8 cellular contexts compared by ENCODE assay signal in the genomic region with DNA sequence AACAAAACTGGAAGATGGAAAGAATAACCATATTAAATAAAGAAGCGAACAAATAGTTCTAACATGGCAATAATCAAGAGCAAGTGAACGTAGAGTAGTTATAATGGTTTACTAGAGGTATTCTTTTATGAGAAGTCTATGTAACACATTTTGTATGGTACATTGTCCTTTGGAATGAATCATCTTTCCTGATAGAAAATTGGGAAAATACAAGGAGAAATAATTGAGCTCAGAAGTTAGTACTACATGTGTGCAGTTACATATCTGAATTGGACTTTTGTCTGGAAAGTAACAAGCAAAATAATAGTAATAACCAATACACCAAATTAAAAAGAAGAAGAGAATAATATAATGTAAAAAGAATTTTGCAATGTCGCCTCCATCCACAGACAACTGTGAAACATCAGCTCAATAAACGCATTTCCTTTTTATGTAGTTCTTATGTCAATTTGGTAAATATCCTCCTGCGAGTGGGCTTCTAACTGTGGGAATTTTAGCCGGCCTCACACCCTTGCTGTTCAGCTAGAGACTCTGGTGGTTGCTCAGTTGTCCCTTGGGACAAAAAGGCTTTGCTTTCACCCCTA. TPM values are rescaled to one million over a fixed set of nuclear protein-coding genes. Genes with fewer than 3 reads are reported as not detected.
A peak's percentile ranks its signal among the peaks of the same experiment; 100 is the strongest.
DNase-seq lines count a peak whose midpoint lies in the region; ATAC-seq and TF ChIP-seq lines count a peak whose summit lies in the region.

No MANE protein-coding gene starts in this region.

- intact Hi-C loops in activated T-helper 1 cell treated with anti-CD3 and anti-CD28 coated beads, Interleukin-12 subunit alpha, Interleukin-12 subunit beta, Interleukin-2, Interleukin-4 antibody, amounts not matched to agents 30 ng/mL and 10 ng/mL and 1 ng/mL, durations not matched to agents 14 hours and 24 hours and 36 hours (cut with micrococcal nuclease): loop anchor here (1.0 to 5.0 kb wide), 12 partner anchors 11 to 977 kb away; a partner anchor contains a TSS
- intact Hi-C loops in lower lobe of right lung (cut with DNase I) (no loop called here), transverse colon (cut with DNase I; ENCODE audit: low total_unique reads) (loop anchor here (5.0 kb wide), 1 partner anchor 58 kb away; a partner anchor contains a TSS)

- no peak for ATAC-seq in lower lobe of right lung
- ATAC-seq in GM21360 (IDR thresholded peaks at IDR 0.05; ENCODE audit: unreplicated experiment): no peak

- H3K9me3 ChIP-seq in lower lobe of right lung (no peaks in the 10 kb centered on the region), transverse colon (no peaks in the 10 kb centered on the region)

- no peaks in the 10 kb centered on the region for H3K9me3 Mint-ChIP-seq in activated naive CD4-positive, alpha-beta T cell treated with anti-CD3 and anti-CD28 coated beads, Interleukin-2, amount 50 U/mL, for 24 hours
- no peaks in the 10 kb centered on the region for H3K9me3 Mint-ChIP-seq in activated T-helper 1 cell treated with anti-CD3 and anti-CD28 coated beads, Interleukin-12 subunit alpha, Interleukin-12 subunit beta, Interleukin-2, Interleukin-4 antibody, amounts not matched to agents 30 ng/mL and 10 ng/mL and 1 ng/mL, durations not matched to agents 14 hours and 24 hours and 36 hours

- H3K36me3 ChIP-seq in lower lobe of right lung (peaks cover 21% of the 10 kb centered on the region), transverse colon (peaks cover 0 to 7% (median 0%) of the 10 kb centered on the region in 4 donors)

- H3K4me1 Mint-ChIP-seq in activated naive CD4-positive, alpha-beta T cell treated with anti-CD3 and anti-CD28 coated beads, Interleukin-2, amount 50 U/mL, for 24 hours: peaks cover 17% of the 10 kb centered on the region
- peaks cover 15% of the 10 kb centered on the region for H3K4me1 Mint-ChIP-seq in activated T-helper 1 cell treated with anti-CD3 and anti-CD28 coated beads, Interleukin-12 subunit alpha, Interleukin-12 subunit beta, Interleukin-2, Interleukin-4 antibody, amounts not matched to agents 30 ng/mL and 10 ng/mL and 1 ng/mL, durations not matched to agents 14 hours and 24 hours and 36 hours (ENCODE audit: low read depth)

- H3K36me3 Mint-ChIP-seq in activated naive CD4-positive, alpha-beta T cell treated with anti-CD3 and anti-CD28 coated beads, Interleukin-2, amount 50 U/mL, for 24 hours: peaks cover 5% of the 10 kb centered on the region
- H3K36me3 Mint-ChIP-seq in activated T-helper 1 cell treated with anti-CD3 and anti-CD28 coated beads, Interleukin-12 subunit alpha, Interleukin-12 subunit beta, Interleukin-2, Interleukin-4 antibody, amounts not matched to agents 30 ng/mL and 10 ng/mL and 1 ng/mL, durations not matched to agents 14 hours and 24 hours and 36 hours (ENCODE audit: low read depth): peaks cover 16% of the 10 kb centered on the region

- H3K4me1 ChIP-seq in lower lobe of right lung (peaks cover 12% of the 10 kb centered on the region), transverse colon (peaks cover 3 to 28% (median 8%) of the 10 kb centered on the region in 4 donors)

- TF ChIP-seq POLR2A in transverse colon (IDR thresholded peaks at IDR 0.05): no peak

- in situ Hi-C loops in transverse colon (cut with MboI; ENCODE audit: low pct_ligation_motif_present in 1 of 4, low pct_unique_long_range_greater_than_20kb in 1 of 4, low sequenced_read_pairs in 3 of 4): no loop called here

- TF ChIP-seq EP300 in transverse colon (IDR thresholded peaks at IDR 0.05; ENCODE audit: low read depth): no peak

- peak overlapping the region; percentile 91 for H3K4me3 ChIP-seq in lower lobe of right lung
- peak overlapping the region in 2 of 4 donors; percentile 73 to 84 for H3K4me3 ChIP-seq in transverse colon

- H3K4me3 Mint-ChIP-seq in activated naive CD4-positive, alpha-beta T cell treated with anti-CD3 and anti-CD28 coated beads, Interleukin-2, amount 50 U/mL, for 24 hours: peak overlapping the region; percentile 92
- peak overlapping the region; percentile 90 for H3K4me3 Mint-ChIP-seq in activated T-helper 1 cell treated with anti-CD3 and anti-CD28 coated beads, Interleukin-12 subunit alpha, Interleukin-12 subunit beta, Interleukin-2, Interleukin-4 antibody, amounts not matched to agents 30 ng/mL and 10 ng/mL and 1 ng/mL, durations not matched to agents 14 hours and 24 hours and 36 hours

- no peaks in the 10 kb centered on the region for H3K27me3 ChIP-seq in lower lobe of right lung (ENCODE audit: low read depth)
- peaks cover 5% of the 10 kb centered on the region for H3K27me3 ChIP-seq in transverse colon

- TF ChIP-seq CTCF in lower lobe of right lung (IDR thresholded peaks at IDR 0.05) (no peak), transverse colon (IDR thresholded peaks at IDR 0.05) (no peak)

- no peaks in the 10 kb centered on the region for H3K27me3 Mint-ChIP-seq in activated naive CD4-positive, alpha-beta T cell treated with anti-CD3 and anti-CD28 coated beads, Interleukin-2, amount 50 U/mL, for 24 hours
- H3K27me3 Mint-ChIP-seq in activated T-helper 1 cell treated with anti-CD3 and anti-CD28 coated beads, Interleukin-12 subunit alpha, Interleukin-12 subunit beta, Interleukin-2, Interleukin-4 antibody, amounts not matched to agents 30 ng/mL and 10 ng/mL and 1 ng/mL, durations not matched to agents 14 hours and 24 hours and 36 hours (ENCODE audit: insufficient read depth): peaks cover 2% of the 10 kb centered on the region

- WGBS in transverse colon (ENCODE audit: low coverage in 1 of 2), 2 donors: 73 to 74% methylated on average over 6 of the region's 6 CpGs

- no peak for DNase-seq in activated naive CD4-positive, alpha-beta T cell treated with Interleukin-2 at 50 U/mL for 16 hours
- no peak for DNase-seq in activated T-helper 1 cell treated with anti-CD3 and anti-CD28 coated beads, Interleukin-12 subunit alpha, Interleukin-12 subunit beta, Interleukin-2, Interleukin-4 antibody, amounts not matched to agents 30 ng/mL and 10 ng/mL and 1 ng/mL, durations not matched to agents 14 hours and 24 hours and 36 hours (ENCODE audit: low spot score)
- DNase-seq in lower lobe of right lung (no peak), transverse colon (no peak), NCI-H345 treated with DMSO at 0.1 percent for 48 hours (lab: John Stamatoyannopoulos, UW; ENCODE audit: unreplicated experiment) (no peak), DMS153 (lab: John Stamatoyannopoulos, UW) (no peak)

- peak overlapping the region; percentile 59 for H3K27ac Mint-ChIP-seq in activated naive CD4-positive, alpha-beta T cell treated with anti-CD3 and anti-CD28 coated beads, Interleukin-2, amount 50 U/mL, for 24 hours
- H3K27ac Mint-ChIP-seq in activated T-helper 1 cell treated with anti-CD3 and anti-CD28 coated beads, Interleukin-12 subunit alpha, Interleukin-12 subunit beta, Interleukin-2, Interleukin-4 antibody, amounts not matched to agents 30 ng/mL and 10 ng/mL and 1 ng/mL, durations not matched to agents 14 hours and 24 hours and 36 hours: peak overlapping the region; percentile 88

- peak overlapping the region; percentile 100 for H3K27ac ChIP-seq in lower lobe of right lung
- peak overlapping the region; percentile 97 to 98 (median 98) for H3K27ac ChIP-seq in transverse colon

RNA-seq across cellular contexts. Expression of a gene that starts 0.9 kb away (rescaled TPM):
- 46.7 and 47.2 TPM in 2 replicates for total RNA-seq in activated T-helper 1 cell treated with anti-CD3 and anti-CD28 coated beads, Interleukin-12 subunit alpha, Interleukin-12 subunit beta, Interleukin-2, Interleukin-4 antibody, amounts not matched to agents 30 ng/mL and 10 ng/mL and 1 ng/mL, durations not matched to agents 14 hours and 24 hours and 36 hours
- total RNA-seq in lower lobe of right lung: 120 TPM
- total RNA-seq in transverse colon: 100 to 1,000 TPM in 2 of 4 donors, 10 to 100 TPM in 2; 77.1 to 201 (median 92.6) TPM

RNA-seq across cellular contexts. Expression of a gene that starts 58.6 kb away (rescaled TPM):
- total RNA-seq in activated T-helper 1 cell treated with anti-CD3 and anti-CD28 coated beads, Interleukin-12 subunit alpha, Interleukin-12 subunit beta, Interleukin-2, Interleukin-4 antibody, amounts not matched to agents 30 ng/mL and 10 ng/mL and 1 ng/mL, durations not matched to agents 14 hours and 24 hours and 36 hours: 1,521 TPM in 2 replicates
- 575 TPM for total RNA-seq in lower lobe of right lung
- 100 to 1,000 TPM; 219 to 390 (median 319) TPM for total RNA-seq in transverse colon
